Comparison of ENCODE assay signal across 14 cellular contexts in genomic region chr2:134218414-134218813, GRCh38. TPM values are rescaled to one million over a fixed set of nuclear protein-coding genes. Genes with fewer than 3 reads are reported as not detected.
DNase-seq lines count a peak whose midpoint lies in the region; ATAC-seq and TF ChIP-seq lines count a peak whose summit lies in the region.
"Had no signal": no experiment of that assay in that cellular context is flagged by ENCODE, and none has a peak within 500 bp of the region (broad histone marks: within the 10 kb centered on the region; RNA-seq: fewer than 3 reads in every experiment).

No MANE protein-coding gene starts in this region.

- peak; percentile 44 for ATAC-seq in HG03159 (IDR thresholded peaks at IDR 0.05; ENCODE audit: unreplicated experiment)
- no peak for ATAC-seq in activated naive CD4-positive, alpha-beta T cell treated with anti-CD3 and anti-CD28 coated beads, Interleukin-2, amount 50 U/mL, for 72 hours
- ATAC-seq in HG03196 (IDR thresholded peaks at IDR 0.05; ENCODE audit: unreplicated experiment), result no peak
- no peak for ATAC-seq in GM21423 (IDR thresholded peaks at IDR 0.05; ENCODE audit: unreplicated experiment)
- ATAC-seq: psoas muscle had no signal

- no peak for TF ChIP-seq POLR2A in stomach (IDR thresholded peaks at IDR 0.05)

- peaks cover 72% of the 10 kb centered on the region for H3K4me1 Mint-ChIP-seq in activated naive CD4-positive, alpha-beta T cell treated with anti-CD3 and anti-CD28 coated beads, Interleukin-2, amount 50 U/mL, for 24 hours

- H3K4me3 ChIP-seq in stomach (no peak overlapping the region), tibial artery (no peak overlapping the region)
- H3K4me3 ChIP-seq: psoas muscle had no signal

- peak overlapping the region; percentile 100 for H3K27ac Mint-ChIP-seq in activated naive CD4-positive, alpha-beta T cell treated with anti-CD3 and anti-CD28 coated beads, Interleukin-2, amount 50 U/mL, for 24 hours
- H3K27ac Mint-ChIP-seq in activated naive CD4-positive, alpha-beta T cell treated with anti-CD3 and anti-CD28 coated beads, Interleukin-2, amount 50 U/mL, for 72 hours, result peak overlapping the region; percentile 87 to 89

- peaks cover 6% of the 10 kb centered on the region for H3K9me3 Mint-ChIP-seq in activated naive CD4-positive, alpha-beta T cell treated with anti-CD3 and anti-CD28 coated beads, Interleukin-2, amount 50 U/mL, for 24 hours
- peaks cover 4 to 8% of the 10 kb centered on the region in 2 donors for H3K9me3 Mint-ChIP-seq in activated naive CD4-positive, alpha-beta T cell treated with anti-CD3 and anti-CD28 coated beads, Interleukin-2, amount 50 U/mL, for 72 hours

- peak overlapping the region in 3 of 5 donors; percentile 11 to 77 (median 67) for H3K27ac ChIP-seq in stomach
- H3K27ac ChIP-seq in tibial artery, result no peak overlapping the region
- H3K27ac ChIP-seq: brain microvascular endothelial cell, psoas muscle, RWPE1 had no signal

- intact Hi-C loops in stomach (cut with DNase I; ENCODE audit: low total_unique reads) (no loop called here), tibial artery (cut with DNase I; ENCODE audit: low total_unique reads) (no loop called here)

- no peak for TF ChIP-seq CTCF in stomach (IDR thresholded peaks at IDR 0.05)
- TF ChIP-seq CTCF in tibial artery (IDR thresholded peaks at IDR 0.05), result no peak

- peak overlapping the region; percentile 65 for H3K4me3 Mint-ChIP-seq in activated naive CD4-positive, alpha-beta T cell treated with anti-CD3 and anti-CD28 coated beads, Interleukin-2, amount 50 U/mL, for 24 hours

- no peaks in the 10 kb centered on the region for H3K27me3 Mint-ChIP-seq in activated naive CD4-positive, alpha-beta T cell treated with anti-CD3 and anti-CD28 coated beads, Interleukin-2, amount 50 U/mL, for 24 hours

- H3K36me3 ChIP-seq in stomach (no peaks in the 10 kb centered on the region), tibial artery (no peaks in the 10 kb centered on the region)
- H3K36me3 ChIP-seq: brain microvascular endothelial cell had no signal

- peaks cover 27 to 55% (median 49%) of the 10 kb centered on the region in 4 donors for H3K4me1 ChIP-seq in stomach
- H3K4me1 ChIP-seq in tibial artery, result peaks cover 0 to 16% (median 11%) of the 10 kb centered on the region in 4 donors
- H3K4me1 ChIP-seq: psoas muscle had no signal

- H3K27me3 ChIP-seq in stomach, result no peaks in the 10 kb centered on the region
- no peaks in the 10 kb centered on the region for H3K27me3 ChIP-seq in tibial artery
- H3K27me3 ChIP-seq: brain microvascular endothelial cell had no signal

- WGBS in stomach, 5 donors, result 84 to 90% (median 87%) methylated on average over 3 of the region's 3 CpGs

- H3K36me3 Mint-ChIP-seq in activated naive CD4-positive, alpha-beta T cell treated with anti-CD3 and anti-CD28 coated beads, Interleukin-2, amount 50 U/mL, for 24 hours, result peaks cover 6% of the 10 kb centered on the region
- H3K36me3 Mint-ChIP-seq in activated naive CD4-positive, alpha-beta T cell treated with anti-CD3 and anti-CD28 coated beads, Interleukin-2, amount 50 U/mL, for 72 hours, result no peaks in the 10 kb centered on the region

- TF ChIP-seq EP300 in stomach (IDR thresholded peaks at IDR 0.05), result no peak

- no peak for DNase-seq in activated naive CD4-positive, alpha-beta T cell (lab: John Stamatoyannopoulos, UW)
- DNase-seq in activated naive CD4-positive, alpha-beta T cell treated with anti-CD3 and anti-CD28 coated beads, Interleukin-2, amount 50 U/mL, for 72 hours (ENCODE audit: low spot score in 2 of 2), result no peak
- no peak for DNase-seq in stomach
- no peak for DNase-seq in tibial artery
- DNase-seq: brain microvascular endothelial cell, GOT3, kidney glomerular epithelial cell, NCI-H2029, psoas muscle had no signal

- H3K9me3 ChIP-seq in stomach (no peaks in the 10 kb centered on the region), tibial artery (no peaks in the 10 kb centered on the region)
- H3K9me3 ChIP-seq: psoas muscle had no signal

RNA-seq across cellular contexts. Expression of gene MGAT5, which starts 35.5 kb away (rescaled TPM):
- total RNA-seq in activated naive CD4-positive, alpha-beta T cell treated with anti-CD3 and anti-CD28 coated beads, Interleukin-2, amount 50 U/mL, for 72 hours, result 10 to 100 TPM; 11.8 to 13.2 TPM
- 100 to 1,000 TPM in 1 of 5 donors, 10 to 100 TPM in 4; 35.0 to 125 (median 75.8) TPM for total RNA-seq in stomach
- polyA plus RNA-seq in stomach, result 1 to 10 TPM; 3.9 to 5.4 (median 4.4) TPM

Comparison
In these comparisons a context has a peak if more than half of its experiments do, and no peak if none do; other contexts are left out.
1. H3K27ac ChIP-seq: peak in stomach (3 of 5); none in tibial artery (0 of 2).